In the genomic region with DNA sequence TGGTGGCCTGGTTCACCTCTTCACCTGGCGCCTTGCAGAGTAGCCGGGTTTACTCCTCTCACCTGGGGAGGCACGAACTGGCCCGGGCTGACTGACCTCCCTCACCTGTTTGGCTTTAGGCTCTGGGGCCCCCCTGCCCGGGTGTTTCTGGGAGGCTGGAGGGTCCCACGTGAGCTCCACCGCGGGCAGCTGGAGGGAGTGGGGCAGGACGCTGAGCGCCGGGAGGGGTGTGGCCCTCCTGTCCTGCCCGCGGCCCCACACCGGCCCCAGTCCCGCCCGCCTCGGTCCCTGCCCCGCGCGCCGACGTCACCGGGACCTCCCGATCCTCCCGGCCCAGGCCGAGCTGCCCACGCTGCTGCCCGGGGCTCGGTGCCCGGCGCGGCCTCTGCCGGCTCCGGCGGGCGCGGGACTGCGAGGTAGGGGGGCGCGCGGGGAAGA, we compare ENCODE assay signal across 9 cellular contexts. TPM values are rescaled to one million over a fixed set of nuclear protein-coding genes. Genes with fewer than 3 reads are reported as not detected.
DNase-seq lines count a peak whose midpoint lies in the region; ATAC-seq, FAIRE-seq and TF ChIP-seq lines count a peak whose summit lies in the region.
"Had no signal": no experiment of that assay in that cellular context is flagged by ENCODE, and none has a peak within 500 bp of the region (broad histone marks: within the 10 kb centered on the region; RNA-seq: fewer than 3 reads in every experiment).

A gene with protein sequence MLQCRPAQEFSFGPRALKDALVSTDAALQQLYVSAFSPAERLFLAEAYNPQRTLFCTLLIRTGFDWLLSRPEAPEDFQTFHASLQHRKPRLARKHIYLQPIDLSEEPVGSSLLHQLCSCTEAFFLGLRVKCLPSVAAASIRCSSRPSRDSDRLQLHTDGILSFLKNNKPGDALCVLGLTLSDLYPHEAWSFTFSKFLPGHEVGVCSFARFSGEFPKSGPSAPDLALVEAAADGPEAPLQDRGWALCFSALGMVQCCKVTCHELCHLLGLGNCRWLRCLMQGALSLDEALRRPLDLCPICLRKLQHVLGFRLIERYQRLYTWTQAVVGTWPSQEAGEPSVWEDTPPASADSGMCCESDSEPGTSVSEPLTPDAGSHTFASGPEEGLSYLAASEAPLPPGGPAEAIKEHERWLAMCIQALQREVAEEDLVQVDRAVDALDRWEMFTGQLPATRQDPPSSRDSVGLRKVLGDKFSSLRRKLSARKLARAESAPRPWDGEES (plus strand): TSS at position 322 of the 438 bp plus-strand sequence. CDS start 12,250 bp downstream, outside the sequence.

- no peaks in the 10 kb centered on the region for H3K9me3 Mint-ChIP-seq in natural killer cell treated with Interleukin-12 subunit alpha and Interleukin-12 subunit beta and Interleukin-15 and Interleukin-18, amount 100 ng/mL, for 72 hours

- no peak for TF ChIP-seq RAD21 in H1 (IDR thresholded peaks at IDR 0.05 in 1 of 2, conservative IDR thresholded peaks at IDR 0.05 in 1 of 2; ENCODE audit: low read depth in 2 of 2, low read length in 2 of 2)

- H3K23ac ChIP-seq in H1 (ENCODE audit: insufficient read length), result no peak within 1 kb of the TSS

- no peak within 1 kb of the TSS for H2BK12ac ChIP-seq in H1 (ENCODE audit: low read depth, low read length)

- DNase-seq in H1 (ENCODE audit: low read depth in 1 of 2, low spot score in 2 of 2), result peak in 1 of 2 experiments; percentile 59
- no peak for DNase-seq in natural killer cell treated with Interleukin-12 subunit alpha and Interleukin-12 subunit beta and Interleukin-15 and Interleukin-18, amount 100 ng/mL, for 72 hours (ENCODE audit: low spot score)
- DNase-seq in mesenteric fat pad (ENCODE audit: low spot score), result no peak
- no peak for DNase-seq in SK-N-DZ (ENCODE audit: low spot score)
- DNase-seq: T-helper 9 cell had no signal

- no peak within 1 kb of the TSS for H3K56ac ChIP-seq in H1 (replicated peaks; ENCODE audit: insufficient read length, low read depth, low read length)

- H3K9ac ChIP-seq in BLaER1 treated with 17β-estradiol and CSF1 and Interleukin-3, amounts not matched to agents 10 nM and 100 nM, result no peak within 1 kb of the TSS; a peak in 1 of 22 replicates
- no peak within 1 kb of the TSS; a peak in 1 of 7 replicates for H3K9ac ChIP-seq in H1 (replicated peaks in 1 of 4; ENCODE audit: extremely low read depth in 1 of 4, low read depth in 3 of 4, low read length in 3 of 4)

- no peak for FAIRE-seq in H1 (lab: Jason Lieb, UNC)

- H2AFZ ChIP-seq in H1 (ENCODE audit: low read length), result peak within 1 kb of the TSS; percentile 15; the same call in 1 of the 2 replicates

- peak; percentile 6 for ATAC-seq in HG03457 (IDR thresholded peaks at IDR 0.05; ENCODE audit: unreplicated experiment)
- no peak for ATAC-seq in natural killer cell treated with Interleukin-12 subunit alpha and Interleukin-12 subunit beta and Interleukin-15 and Interleukin-18, amount 100 ng/mL, for 72 hours
- ATAC-seq in GM21528 (IDR thresholded peaks at IDR 0.05; ENCODE audit: low FRiP score, unreplicated experiment), result no peak
- no peak for ATAC-seq in GM18867 (IDR thresholded peaks at IDR 0.05; ENCODE audit: unreplicated experiment)

- no peak for TF ChIP-seq CTCF in H1 (IDR thresholded peaks at IDR 0.05; ENCODE audit: control extremely low read depth in 1 of 3, insufficient read depth in 1 of 3, low read depth in 1 of 3, low read length in 3 of 3)

- no peak within 1 kb of the TSS for H2BK120ac ChIP-seq in H1 (replicated peaks; ENCODE audit: low read depth, low read length)

- 19% methylated on average over 15 of the region's 41 CpGs; no CpG with 5 or more reads in 1 of the 2 experiments for WGBS in H1 (ENCODE audit: extremely low coverage in 1 of 2, insufficient coverage in 1 of 2, insufficient read length in 1 of 2, insufficient replicate concordance in 2 of 2, low coverage in 1 of 2, low lambda C conversion rate in 2 of 2, missing lambda C conversion rate in 1 of 2), 2 experiments

- H2BK5ac ChIP-seq in H1 (ENCODE audit: low read depth, low read length), result no peak within 1 kb of the TSS

- no peak within 1 kb of the TSS for H3K27ac ChIP-seq in BLaER1 treated with 17β-estradiol and CSF1 and Interleukin-3, amounts not matched to agents 10 nM and 100 nM
- no peak within 1 kb of the TSS for H3K27ac ChIP-seq in H1 (ENCODE audit: low read depth, low read length)

- peaks cover 14 to 18% of the 10 kb centered on the region in 2 donors for H3K4me1 Mint-ChIP-seq in natural killer cell treated with Interleukin-12 subunit alpha and Interleukin-12 subunit beta and Interleukin-15 and Interleukin-18, amount 100 ng/mL, for 72 hours (ENCODE audit: low read depth in 2 of 2)

- no peak within 1 kb of the TSS; the same call in 1 of the 2 replicates for H3K18ac ChIP-seq in H1 (ENCODE audit: extremely low read depth, low read length)

- no peak within 1 kb of the TSS for H2BK20ac ChIP-seq in H1 (ENCODE audit: low read length)

- H2BK15ac ChIP-seq in H1 (ENCODE audit: low read length), result 0 out of 2 replicates have a peak within 1 kb of the TSS, but pooled peaks have one; percentile 29

- peak within 1 kb of the TSS; percentile 51 for H3K4me3 Mint-ChIP-seq in natural killer cell treated with Interleukin-12 subunit alpha and Interleukin-12 subunit beta and Interleukin-15 and Interleukin-18, amount 100 ng/mL, for 72 hours

- H3K9me3 ChIP-seq in BLaER1 treated with 17β-estradiol and CSF1 and Interleukin-3, amounts not matched to agents 10 nM and 100 nM (replicated peaks in 1 of 11), result no peaks in the 10 kb centered on the region
- no peaks in the 10 kb centered on the region; a peak in 1 of 4 replicates for H3K9me3 ChIP-seq in H1 (ENCODE audit: insufficient read depth in 2 of 2, low read depth in 1 of 2, low read length in 1 of 2)

- peaks cover 51 to 57% (median 55%) of the 10 kb centered on the region in 11 experiments for H3K27me3 ChIP-seq in BLaER1 treated with 17β-estradiol and CSF1 and Interleukin-3, amounts not matched to agents 10 nM and 100 nM
- H3K27me3 ChIP-seq in H1 (replicated peaks in 1 of 4; ENCODE audit: control insufficient read depth in 3 of 4, extremely low read depth in 1 of 4, insufficient read depth in 3 of 4, low read length in 3 of 4), result peaks cover 7 to 34% (median 30%) of the 10 kb centered on the region in 4 experiments

- peak within 1 kb of the TSS in 1 of 2 donors; percentile 59 for H3K27ac Mint-ChIP-seq in natural killer cell treated with Interleukin-12 subunit alpha and Interleukin-12 subunit beta and Interleukin-15 and Interleukin-18, amount 100 ng/mL, for 72 hours

- peaks cover 3% of the 10 kb centered on the region; the same call in 1 of the 2 replicates for H3K79me1 ChIP-seq in H1 (ENCODE audit: low read depth, low read length)

- H4K91ac ChIP-seq in H1 (replicated peaks; ENCODE audit: insufficient read length, low read length), result no peak within 1 kb of the TSS

- H3K27me3 Mint-ChIP-seq in natural killer cell treated with Interleukin-12 subunit alpha and Interleukin-12 subunit beta and Interleukin-15 and Interleukin-18, amount 100 ng/mL, for 72 hours, result peaks cover 27 to 35% of the 10 kb centered on the region in 2 donors

- peaks cover 3% of the 10 kb centered on the region; the same call in 1 of the 2 replicates for H3K23me2 ChIP-seq in H1 (ENCODE audit: low read depth, low read length)

- CTCF ChIA-PET in H1 (lab: Charles Lee; ENCODE audit: partially characterized antibody), result interaction anchor here (1.4 to 7.6 kb wide), 3 partner anchors 17 to 31 kb away, joined by 4 to 92 read pairs (median 6); no protein-coding TSS in a partner anchor

- peaks cover 0 to 37% (median 13%) of the 10 kb centered on the region in 11 experiments; a peak in 12 of 22 replicates for H4K20me1 ChIP-seq in BLaER1 treated with 17β-estradiol and CSF1 and Interleukin-3, amounts not matched to agents 10 nM and 100 nM
- H4K20me1 ChIP-seq in H1 (replicated peaks in 1 of 2; ENCODE audit: control insufficient read depth in 1 of 2, insufficient read depth in 2 of 2, low read length in 2 of 2), result no peaks in the 10 kb centered on the region

- peak within 1 kb of the TSS; percentile 64 to 87 (median 76) for H3K4me2 ChIP-seq in BLaER1 treated with 17β-estradiol and CSF1 and Interleukin-3, amounts not matched to agents 10 nM and 100 nM
- peak within 1 kb of the TSS; percentile 64 to 85 for H3K4me2 ChIP-seq in H1 (ENCODE audit: insufficient read depth in 1 of 2, low read depth in 2 of 2, low read length in 2 of 2)

- no peaks in the 10 kb centered on the region for H3K36me3 ChIP-seq in BLaER1 treated with 17β-estradiol and CSF1 and Interleukin-3, amounts not matched to agents 10 nM and 100 nM
- H3K36me3 ChIP-seq in H1 (ENCODE audit: control insufficient read depth in 2 of 4, insufficient read depth in 4 of 4, low read length in 3 of 4), result no peaks in the 10 kb centered on the region; a peak in 1 of 8 replicates

- peak within 1 kb of the TSS; percentile 14; the same call in 1 of the 2 replicates for H4K8ac ChIP-seq in H1 (ENCODE audit: extremely low read depth, insufficient read depth, low read length)

- TF ChIP-seq EP300 in H1 (IDR thresholded peaks at IDR 0.05; ENCODE audit: borderline replicate concordance in 1 of 2, low read depth in 2 of 2, low read length in 2 of 2), result no peak

- H3K36me3 Mint-ChIP-seq in natural killer cell treated with Interleukin-12 subunit alpha and Interleukin-12 subunit beta and Interleukin-15 and Interleukin-18, amount 100 ng/mL, for 72 hours, result no peaks in the 10 kb centered on the region

- POLR2A ChIA-PET in H1 (lab: Charles Lee; ENCODE audit: partially characterized antibody), result no interaction called here

- peak within 1 kb of the TSS; percentile 14 to 54 (median 33); a peak in 13 of 20 replicates for H3K4me3 ChIP-seq in BLaER1 treated with 17β-estradiol and CSF1 and Interleukin-3, amounts not matched to agents 10 nM and 100 nM
- peak within 1 kb of the TSS; percentile 25 to 63 (median 46) for H3K4me3 ChIP-seq in H1 (ENCODE audit: extremely low read depth in 1 of 4, insufficient read depth in 2 of 4, low read depth in 3 of 4, low read length in 4 of 4)

- TF ChIP-seq POLR2A in H1 (IDR thresholded peaks at IDR 0.05; ENCODE audit: control extremely low read depth in 1 of 2, low read depth in 2 of 2, low read length in 2 of 2), result no peak

- H3K79me2 ChIP-seq in H1 (ENCODE audit: control insufficient read depth in 1 of 2, insufficient read depth in 2 of 2, low read length in 2 of 2), result no peaks in the 10 kb centered on the region

- H3K4me1 ChIP-seq in BLaER1 treated with 17β-estradiol and CSF1 and Interleukin-3, amounts not matched to agents 10 nM and 100 nM, result peaks cover 40 to 59% (median 47%) of the 10 kb centered on the region in 10 experiments
- peaks cover 0 to 11% (median 8%) of the 10 kb centered on the region in 4 experiments; a peak in 5 of 7 replicates for H3K4me1 ChIP-seq in H1 (replicated peaks in 1 of 4; ENCODE audit: control insufficient read depth in 3 of 4, insufficient read depth in 4 of 4, low read length in 3 of 4)

- H2AK5ac ChIP-seq in H1 (ENCODE audit: low read depth, low read length), result no peak within 1 kb of the TSS

- H3K14ac ChIP-seq in H1 (ENCODE audit: insufficient read length), result no peak within 1 kb of the TSS

- no peak within 1 kb of the TSS for H4K5ac ChIP-seq in H1 (ENCODE audit: insufficient read length, low read depth, low read length)

- no peak within 1 kb of the TSS for H3K4ac ChIP-seq in H1 (replicated peaks; ENCODE audit: insufficient read length, low read depth, low read length)

RNA-seq across cellular contexts. Expression of the gene that starts here (rescaled TPM):
- 0.82 and 1.4 TPM in 2 replicates for total RNA-seq in H1 (2021; fragmentation: NEBNext Ultra II Directional; extraction: Animal tissue kit (Norgen Biotek cat#: 25700))
- polyA plus RNA-seq in H1 (2011; rRNA removed), result 0.59 and 1.1 TPM in 2 replicates
- 0.58 TPM for polyA plus RNA-seq in H1 (2011; cell fraction: cytosol; rRNA removed)
- polyA plus RNA-seq in H1 (2011; cell fraction: nucleus; rRNA removed), result 1.2 TPM
- 0.33 to 1.3 TPM (median 0.91 TPM) in 4 replicates for polyA plus RNA-seq in H1 (2012, experiment 1 of 2)
- polyA plus RNA-seq in H1 (2012, experiment 2 of 2), result 0.16 TPM
- polyA plus RNA-seq in H1 (2013, experiment 1 of 2), result 0.65 TPM
- polyA plus RNA-seq in H1 (2013, experiment 2 of 2), result 0.63 TPM
- polyA minus RNA-seq in H1 (2011; rRNA and poly(A)+ RNA removed), result 0.82 and 0.90 TPM in 2 replicates
- polyA minus RNA-seq in H1 (2011; cell fraction: cytosol; rRNA and poly(A)+ RNA removed), result 2.0 TPM
- polyA minus RNA-seq in H1 (2011; cell fraction: nucleus; rRNA and poly(A)+ RNA removed), result 2.9 TPM
- total RNA-seq in natural killer cell treated with Interleukin-12 subunit alpha and Interleukin-12 subunit beta and Interleukin-15 and Interleukin-18, amount 100 ng/mL, for 72 hours, result not detected
- total RNA-seq in mesenteric fat pad, result 0.16 TPM
- 0.05 and 0.06 TPM in 2 replicates for polyA plus RNA-seq in SK-N-DZ (2014; cell fraction: cytosol; rRNA removed)
- 0.29 TPM in 1 of 2 replicates, not detected in the other for polyA plus RNA-seq in SK-N-DZ (2014; cell fraction: nucleus; rRNA removed)
